ENCODE assay signal across 8 cellular contexts in the genomic region with DNA sequence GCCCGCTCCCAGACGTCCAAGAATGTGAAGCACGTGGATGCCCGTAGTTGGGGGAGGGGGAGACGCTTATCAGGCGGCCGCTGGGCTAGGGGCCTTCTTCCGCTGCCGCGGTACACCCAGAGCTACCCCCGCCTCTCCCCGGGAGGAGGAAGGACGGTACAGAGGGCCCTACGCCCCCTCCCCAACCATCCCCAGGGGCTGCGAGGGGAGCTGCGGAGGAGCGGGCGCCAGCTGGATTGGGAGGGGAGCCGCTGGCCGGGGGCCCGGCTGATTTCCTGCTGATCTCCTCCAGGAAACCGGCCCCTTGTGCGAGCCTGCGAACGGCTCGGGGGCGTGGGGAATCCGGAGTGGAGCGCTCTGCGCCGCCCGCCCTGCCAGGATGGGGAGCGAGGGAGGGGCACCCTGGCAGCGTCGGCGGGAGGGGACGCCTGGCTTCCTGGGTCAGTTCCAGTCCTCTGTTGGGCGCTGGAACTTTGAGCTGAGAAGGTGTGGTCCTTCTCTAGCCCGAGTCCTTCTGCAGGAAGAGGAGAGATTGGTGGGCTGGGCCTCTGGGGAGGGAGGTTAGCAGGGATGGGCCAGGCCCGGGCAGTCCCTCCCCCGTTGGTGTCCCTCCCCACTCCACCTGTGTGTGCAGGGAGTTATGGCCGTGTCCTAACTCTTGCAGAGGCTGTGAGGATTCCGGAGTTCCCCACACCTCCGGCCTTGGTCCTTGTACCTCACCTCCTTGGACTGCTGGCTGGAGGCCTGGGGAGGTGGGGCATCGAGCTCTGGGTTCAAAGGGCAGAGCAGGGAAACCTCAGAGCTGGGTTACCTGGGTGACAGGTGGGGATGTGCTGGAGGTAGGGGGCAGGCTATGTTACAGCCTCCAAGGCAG. TPM values are rescaled to one million over a fixed set of nuclear protein-coding genes. Genes with fewer than 3 reads are reported as not detected.
DNase-seq lines count a peak whose midpoint lies in the region; ATAC-seq and TF ChIP-seq lines count a peak whose summit lies in the region.

No MANE protein-coding gene starts in this region.

- no peak for TF ChIP-seq CTCF in type B pancreatic cell (conservative IDR thresholded peaks at IDR 0.05)

- peaks cover 70% of the 10 kb centered on the region for H3K4me1 ChIP-seq in mesenchymal stem cell (ENCODE audit: control insufficient read depth, insufficient read depth, low read depth, low read length)

- no peaks in the 10 kb centered on the region for H3K9me3 ChIP-seq in T-helper 17 cell (ENCODE audit: control insufficient read depth, low read length, poor library complexity, severe bottlenecking)
- H3K9me3 ChIP-seq in mesenchymal stem cell (ENCODE audit: control insufficient read depth, low read length) = no peaks in the 10 kb centered on the region

- H3K27me3 ChIP-seq in mesenchymal stem cell (ENCODE audit: control insufficient read depth in 1 of 2, insufficient read depth in 1 of 2, low read length in 2 of 2) = no peaks in the 10 kb centered on the region

- peak overlapping the region in 1 of 2 experiments; percentile 47 for H3K23ac ChIP-seq in mesenchymal stem cell (ENCODE audit: low read length in 2 of 2)

- 2% methylated on average over 31 of the region's 45 CpGs for WGBS in mesenchymal stem cell

- no peak overlapping the region for H3K14ac ChIP-seq in mesenchymal stem cell (ENCODE audit: low read length in 2 of 2)

- H3K36me3 ChIP-seq in mesenchymal stem cell (ENCODE audit: control insufficient read depth in 1 of 2, insufficient read depth in 2 of 2, low read depth in 1 of 2, low read length in 2 of 2) = peaks cover 20 to 35% of the 10 kb centered on the region in 2 experiments

- peak overlapping the region; percentile 94 for H2BK15ac ChIP-seq in mesenchymal stem cell (ENCODE audit: low read depth, poor library complexity, severe bottlenecking)

- H3K36me3 Mint-ChIP-seq in T-helper 17 cell (ENCODE audit: low read depth) = no peaks in the 10 kb centered on the region
- H3K36me3 Mint-ChIP-seq in effector memory CD8-positive, alpha-beta T cell (ENCODE audit: insufficient read depth) = peaks cover 92% of the 10 kb centered on the region
- peaks cover 12% of the 10 kb centered on the region for H3K36me3 Mint-ChIP-seq in type B pancreatic cell

- peak overlapping the region; percentile 10 to 76 for H3K4ac ChIP-seq in mesenchymal stem cell (ENCODE audit: low read depth in 1 of 2, low read length in 2 of 2)

- H3K4me2 ChIP-seq in mesenchymal stem cell (ENCODE audit: low read length, poor library complexity, severe bottlenecking) = peak overlapping the region; percentile 82

- peak; percentile 16 to 52 (median 35) for DNase-seq in stimulated activated naive CD4-positive, alpha-beta T cell (lab: John Stamatoyannopoulos, UW)
- no peak for DNase-seq in stimulated activated naive CD4-positive, alpha-beta T cell treated with Interleukin-2 at 50 U/mL for 16 hours (lab: John Stamatoyannopoulos, UW)
- DNase-seq in T-helper 17 cell = peak in 2 of 3 donors; percentile 37 to 39
- DNase-seq in effector memory CD8-positive, alpha-beta T cell = peak in 2 of 3 experiments; percentile 51 to 54
- DNase-seq in mesenchymal stem cell = peak; percentile 55
- no peak for DNase-seq in type B pancreatic cell (ENCODE audit: extremely low spot score, unreplicated experiment)
- DNase-seq in AG08395 (ENCODE audit: low spot score) = no peak
- DNase-seq in effector CD4-positive, alpha-beta T cell = no peak

- H2BK120ac ChIP-seq in mesenchymal stem cell (ENCODE audit: low read depth, low read length) = peak overlapping the region; percentile 86

- no peaks in the 10 kb centered on the region for H3K27me3 Mint-ChIP-seq in T-helper 17 cell
- no peaks in the 10 kb centered on the region for H3K27me3 Mint-ChIP-seq in effector memory CD8-positive, alpha-beta T cell
- H3K27me3 Mint-ChIP-seq in type B pancreatic cell = no peaks in the 10 kb centered on the region

- peak; percentile 32 for ATAC-seq in T-helper 17 cell
- peak; percentile 16 for ATAC-seq in effector memory CD8-positive, alpha-beta T cell (replicated peaks)

- no peaks in the 10 kb centered on the region for H3K9me3 Mint-ChIP-seq in effector memory CD8-positive, alpha-beta T cell
- H3K9me3 Mint-ChIP-seq in type B pancreatic cell = no peaks in the 10 kb centered on the region

- H3K27ac ChIP-seq in mesenchymal stem cell (ENCODE audit: low read length, poor library complexity, severe bottlenecking) = peak overlapping the region; percentile 64

- peak overlapping the region; percentile 54 to 70 for H2BK12ac ChIP-seq in mesenchymal stem cell (ENCODE audit: low read length in 2 of 2)

- peak overlapping the region; percentile 85 to 87 for H3K18ac ChIP-seq in mesenchymal stem cell (ENCODE audit: low read depth in 1 of 2, low read length in 2 of 2)

- H3K4me1 Mint-ChIP-seq in T-helper 17 cell (peaks cover 54% of the 10 kb centered on the region), type B pancreatic cell (ENCODE audit: unreplicated experiment) (peaks cover 69% of the 10 kb centered on the region)
- H3K4me1 Mint-ChIP-seq in effector memory CD8-positive, alpha-beta T cell (ENCODE audit: low read depth in 2 of 2) = peaks cover 54 to 75% of the 10 kb centered on the region in 2 donors

- no peak overlapping the region for H2AFZ ChIP-seq in mesenchymal stem cell (ENCODE audit: low read depth, low read length)

- H3K9ac ChIP-seq in mesenchymal stem cell (ENCODE audit: low read length) = peak overlapping the region; percentile 93

- peak overlapping the region; percentile 94 for H4K91ac ChIP-seq in mesenchymal stem cell (ENCODE audit: low read length)

- peak overlapping the region; percentile 47 for H2BK5ac ChIP-seq in mesenchymal stem cell (ENCODE audit: low read depth, low read length, poor library complexity, severe bottlenecking)

- H3K4me3 Mint-ChIP-seq in T-helper 17 cell (peak overlapping the region; percentile 89), type B pancreatic cell (peak overlapping the region; percentile 93)
- H3K4me3 Mint-ChIP-seq in effector memory CD8-positive, alpha-beta T cell = peak overlapping the region; percentile 71 to 79

- H3K27ac Mint-ChIP-seq in T-helper 17 cell (peak overlapping the region; percentile 94), type B pancreatic cell (peak overlapping the region; percentile 86)
- peak overlapping the region; percentile 96 to 97 for H3K27ac Mint-ChIP-seq in effector memory CD8-positive, alpha-beta T cell

- H4K8ac ChIP-seq in mesenchymal stem cell (ENCODE audit: low read length) = peak overlapping the region; percentile 87

- peaks cover 45% of the 10 kb centered on the region for H3K79me1 ChIP-seq in mesenchymal stem cell (replicated peaks; ENCODE audit: low read length, poor library complexity, severe bottlenecking)

- H2AK5ac ChIP-seq in mesenchymal stem cell (ENCODE audit: low read length, severe bottlenecking) = peak overlapping the region; percentile 24

- H3K4me3 ChIP-seq in mesenchymal stem cell (ENCODE audit: insufficient read depth in 1 of 2, low read depth in 1 of 2, low read length in 2 of 2) = peak overlapping the region; percentile 58 to 90

RNA-seq across cellular contexts. Expression of gene GJD3, which starts 19.1 kb away (rescaled TPM):
- total RNA-seq in T-helper 17 cell = not detected
- polyA plus RNA-seq in mesenchymal stem cell (2013, experiment 1 of 2) = 0.44 TPM
- 0.29 TPM for polyA plus RNA-seq in mesenchymal stem cell (2013, experiment 2 of 2)
- total RNA-seq in type B pancreatic cell (ENCODE audit: low replicate concordance) = 0.36 and 0.43 TPM in 2 replicates

RNA-seq across cellular contexts. Expression of gene RARA, which starts 36.4 kb away (rescaled TPM):
- total RNA-seq in T-helper 17 cell (100 to 1,000 TPM in 1 of 2 donors, 10 to 100 TPM in 1; 97.0 to 106 TPM), type B pancreatic cell (ENCODE audit: low replicate concordance) (23.8 and 34.3 TPM in 2 replicates)
- polyA plus RNA-seq in mesenchymal stem cell (2013, experiment 1 of 2) = 32.6 TPM
- polyA plus RNA-seq in mesenchymal stem cell (2013, experiment 2 of 2) = 32.1 TPM

RNA-seq across cellular contexts. Expression of gene CDC6, which starts 57.7 kb away (rescaled TPM):
- total RNA-seq in T-helper 17 cell (1 to 10 TPM; 1.2 to 2.7 TPM), type B pancreatic cell (ENCODE audit: low replicate concordance) (23.2 and 50.3 TPM in 2 replicates)
- 8.5 TPM for polyA plus RNA-seq in mesenchymal stem cell (2013, experiment 1 of 2)
- 9.1 TPM for polyA plus RNA-seq in mesenchymal stem cell (2013, experiment 2 of 2)

Comparison
In these comparisons a context has a peak if more than half of its experiments do, and no peak if none do; other contexts are left out.
1. DNase-seq: peak in stimulated activated naive CD4-positive, alpha-beta T cell (6 of 6), T-helper 17 cell (2 of 3), effector memory CD8-positive, alpha-beta T cell (2 of 3) and mesenchymal stem cell (single experiment); none in stimulated activated naive CD4-positive, alpha-beta T cell treated with Interleukin-2 at 50 U/mL for 16 hours (single experiment), type B pancreatic cell (single experiment), AG08395 (single experiment) and effector CD4-positive, alpha-beta T cell (single experiment).
2. Peak in every context shown above with its lines, with median percentiles within 50 percentile points of each other: H3K27ac Mint-ChIP-seq and H3K4me3 Mint-ChIP-seq.